In genomic region chrX:54042609-54043010, GRCh38 we compare ENCODE assay signal across 8 cellular contexts. TPM values are rescaled to one million over a fixed set of nuclear protein-coding genes. Genes with fewer than 3 reads are reported as not detected.
DNase-seq lines count a peak whose midpoint lies in the region; ATAC-seq and TF ChIP-seq lines count a peak whose summit lies in the region.

No MANE protein-coding gene starts in this region.

- peaks cover 0 to 44% (median 20%) of the 10 kb centered on the region in 9 donors for H3K36me3 ChIP-seq in heart left ventricle

- TF ChIP-seq CTCF in CD4-positive, alpha-beta T cell (IDR thresholded peaks at IDR 0.05), result no peak
- TF ChIP-seq CTCF in RWPE1 (conservative IDR thresholded peaks at IDR 0.05; ENCODE audit: low read depth), result peak; percentile 37
- TF ChIP-seq CTCF in heart left ventricle (IDR thresholded peaks at IDR 0.05), result peak in 4 of 12 donors; percentile 15 to 36 (median 32)

- DNase-seq in CD4-positive, alpha-beta T cell, result peak; percentile 3 to 37 (median 14)
- DNase-seq in HT-29 (ENCODE audit: low spot score) (peak; percentile 46), RWPE1 (ENCODE audit: low spot score) (peak; percentile 48), heart left ventricle (peak in 4 of 5 donors; percentile 35 to 49 (median 38)), pons (ENCODE audit: low spot score) (peak; percentile 25), SKM-1 (lab: John Stamatoyannopoulos, UW; ENCODE audit: unreplicated experiment) (no peak), GDM1 (lab: John Stamatoyannopoulos, UW) (no peak)
- peak; percentile 39 for DNase-seq in activated naive CD4-positive, alpha-beta T cell treated with anti-CD3 and anti-CD28 coated beads, Interleukin-2, amount 50 U/mL, for 16 hours

- H3K4me3 ChIP-seq in heart left ventricle, result peak overlapping the region in 11 of 12 donors; percentile 59 to 98 (median 79)

- no peaks in the 10 kb centered on the region for H3K9me3 ChIP-seq in CD4-positive, alpha-beta T cell (ENCODE audit: control insufficient read depth, low read length)
- no peaks in the 10 kb centered on the region for H3K9me3 ChIP-seq in heart left ventricle

- peak overlapping the region; percentile 99 for H3K27ac Mint-ChIP-seq in CD4-positive, alpha-beta T cell

- no peaks in the 10 kb centered on the region for H3K9me3 Mint-ChIP-seq in CD4-positive, alpha-beta T cell

- H3K27me3 ChIP-seq in CD4-positive, alpha-beta T cell (ENCODE audit: control insufficient read depth, insufficient read depth, low read length), result no peaks in the 10 kb centered on the region
- no peaks in the 10 kb centered on the region for H3K27me3 ChIP-seq in heart left ventricle

- peak overlapping the region; percentile 96 for H3K4me3 Mint-ChIP-seq in CD4-positive, alpha-beta T cell

- H3K4me1 ChIP-seq in heart left ventricle, result peaks cover 0 to 6% (median 0%) of the 10 kb centered on the region in 12 donors

- 4 to 40% (median 21%) methylated on average over 21 to 26 of the region's 26 CpGs for WGBS in heart left ventricle, 4 donors

- intact Hi-C loops in CD4-positive, alpha-beta T cell (cut with DNase I, micrococcal nuclease), result loop anchor here (5.0 to 10.0 kb wide), 4 partner anchors 490 to 818 kb away; partner anchors contain the start of genes GNL3L (in 2 of the 2), MAGED2 (in 2 of the 2), HSD17B10 (in 1 of the 2) and KDM5C (in 1 of the 2)
- intact Hi-C loops in heart left ventricle (cut with DNase I), result loop anchor here in 6 of 10 donors (5.0 to 10.0 kb wide), 6 partner anchors 140 to 1122 kb away; partner anchors contain the start of genes FAM120C (in 3 of the 6), HUWE1 (in 2 of the 6), APEX2 (in 1 of the 6) and MAGED2 (in 1 of the 6)

- CTCF ChIA-PET in CD4-positive, alpha-beta T cell (lab: Charles Lee), result interaction anchor here (1.1 kb wide), 1 partner anchor 12 kb away, joined by 3 read pairs; no protein-coding TSS in a partner anchor
- CTCF ChIA-PET in RWPE1 (lab: Yijun Ruan, JAX), result interaction anchor here (0.7 kb wide), 1 partner anchor 1120 kb away, joined by 3 read pairs; no protein-coding TSS in a partner anchor

- ATAC-seq in CD4-positive, alpha-beta T cell (ENCODE audit: poor library complexity), result no peak
- peak in 2 of 4 donors; percentile 27 to 33 for ATAC-seq in heart left ventricle

- peak overlapping the region; percentile 29 for H3K27ac ChIP-seq in CD4-positive, alpha-beta T cell (ENCODE audit: low read depth, low read length)
- peak overlapping the region; percentile 58 for H3K27ac ChIP-seq in RWPE1
- H3K27ac ChIP-seq in heart left ventricle, result peak overlapping the region in 4 of 12 donors; percentile 4 to 99 (median 58)

- H3K27me3 Mint-ChIP-seq in CD4-positive, alpha-beta T cell, result no peaks in the 10 kb centered on the region

- H3K4me1 Mint-ChIP-seq in CD4-positive, alpha-beta T cell (ENCODE audit: low read depth), result peaks cover 29% of the 10 kb centered on the region

- POLR2A ChIA-PET in CD4-positive, alpha-beta T cell (lab: Charles Lee), result interaction anchor here (0.7 to 4.4 kb wide), 10 partner anchors 12 to 961 kb away, joined by 3 to 46 read pairs (median 8); partner anchors contain the start of genes APEX2, FAM120C, HUWE1 and KDM5C
- POLR2A ChIA-PET in RWPE1 (lab: Yijun Ruan, JAX; ENCODE audit: low non-redundant PET), result interaction anchor here (0.5 to 1.3 kb wide), 3 partner anchors 117 to 296 kb away, joined by 4 to 5 read pairs (median 5); no protein-coding TSS in a partner anchor

- H3K36me3 Mint-ChIP-seq in CD4-positive, alpha-beta T cell (ENCODE audit: low read depth), result peaks cover 52% of the 10 kb centered on the region

- no peak for TF ChIP-seq POLR2A in heart left ventricle (IDR thresholded peaks at IDR 0.05)

RNA-seq across cellular contexts. Expression of gene PHF8, which starts 1.7 kb away (rescaled TPM):
- total RNA-seq in CD4-positive, alpha-beta T cell, result 10 to 100 TPM; 46.1 to 49.9 TPM
- 18.7 and 23.5 TPM in 2 replicates for total RNA-seq in HT-29 (2014; rRNA removed; shearing (Covaris generic))
- 10 to 100 TPM in 4 of 9 donors, 1 to 10 TPM in 5; 8.4 to 13.6 (median 9.7) TPM for total RNA-seq in heart left ventricle
- 1 to 10 TPM; 6.6 to 7.8 TPM for polyA plus RNA-seq in heart left ventricle

Comparison
In these comparisons a context has a peak if more than half of its experiments do, and no peak if none do; other contexts are left out.
1. DNase-seq: peak in CD4-positive, alpha-beta T cell (10 of 10), HT-29 (single experiment), RWPE1 (single experiment), activated naive CD4-positive, alpha-beta T cell treated with anti-CD3 and anti-CD28 coated beads, Interleukin-2, amount 50 U/mL, for 16 hours (single experiment), heart left ventricle (4 of 5) and pons (single experiment); none in SKM-1 (single experiment) and GDM1 (single experiment).